In genomic region chr12:89239534-89239933, GRCh38 we compare ENCODE assay signal across 17 cellular contexts.
DNase-seq lines count a peak whose midpoint lies in the region; ATAC-seq and TF ChIP-seq lines count a peak whose summit lies in the region.
"Had no signal": no experiment of that assay in that cellular context is flagged by ENCODE, and none has a peak within 500 bp of the region (broad histone marks: within the 10 kb centered on the region; RNA-seq: fewer than 3 reads in every experiment).

No MANE protein-coding gene starts in this region.

- WGBS in gastroesophageal sphincter (ENCODE audit: low coverage in 1 of 2), 2 donors: 86 to 94% methylated on average over 1 to 2 of the region's 2 CpGs

- no peak for TF ChIP-seq POLR2A in gastroesophageal sphincter (IDR thresholded peaks at IDR 0.05)

- H4K20me1 ChIP-seq in KMS-11 (ENCODE audit: insufficient read depth): no peaks in the 10 kb centered on the region

- H3K36me3 ChIP-seq in KMS-11 (ENCODE audit: insufficient read depth) (no peaks in the 10 kb centered on the region), gastroesophageal sphincter (no peaks in the 10 kb centered on the region)
- H3K36me3 ChIP-seq: pancreas, sigmoid colon, tibial nerve had no signal

- intact Hi-C loops in sciatic nerve (cut with DNase I): no loop called here

- 0 out of 2 replicates have a peak overlapping the region, but pooled peaks have one; percentile 21 for H2AFZ ChIP-seq in KMS-11 (ENCODE audit: low read depth)

- H3K27ac ChIP-seq in KMS-11 (peak overlapping the region; percentile 58), gastroesophageal sphincter (peak overlapping the region in 3 of 4 donors; percentile 46 to 67 (median 61))
- H3K27ac ChIP-seq: C4-2B, pancreas, VCaP had no signal

- TF ChIP-seq EP300 in gastroesophageal sphincter (IDR thresholded peaks at IDR 0.05): no peak

- H3K9ac ChIP-seq in KMS-11: no peak overlapping the region

- no peak for TF ChIP-seq CTCF in KMS-11 (conservative IDR thresholded peaks at IDR 0.05; ENCODE audit: low read depth, low read length)
- no peak for TF ChIP-seq CTCF in gastroesophageal sphincter (IDR thresholded peaks at IDR 0.05)

- H3K4me3 ChIP-seq in KMS-11 (IDR thresholded peaks at IDR 0.05; ENCODE audit: insufficient read depth, low read depth, low read length) (no peak overlapping the region), gastroesophageal sphincter (no peak overlapping the region)
- H3K4me3 ChIP-seq: pancreas, sigmoid colon, tibial nerve had no signal

- H3K27me3 ChIP-seq in KMS-11 (ENCODE audit: insufficient read depth, low read depth) (no peaks in the 10 kb centered on the region), gastroesophageal sphincter (no peaks in the 10 kb centered on the region)
- H3K27me3 ChIP-seq: pancreas, sigmoid colon, tibial nerve had no signal

- H3K9me3 ChIP-seq in gastroesophageal sphincter: no peaks in the 10 kb centered on the region
- H3K9me3 ChIP-seq: pancreas, sigmoid colon had no signal

- H3K4me1 ChIP-seq in KMS-11 (ENCODE audit: low read depth, poor library complexity, severe bottlenecking) (peaks cover 94% of the 10 kb centered on the region), gastroesophageal sphincter (peaks cover 6 to 26% (median 8%) of the 10 kb centered on the region in 3 donors)
- H3K4me1 ChIP-seq: pancreas had no signal

- H3K4me2 ChIP-seq in KMS-11: peak overlapping the region; percentile 61

- ATAC-seq in gastroesophageal sphincter (no peak), sciatic nerve (no peak)
- ATAC-seq: activated CD8-positive, alpha-beta memory T cell treated with anti-CD3 and anti-CD28 coated beads, Interleukin-2, amount 10 ng/mL, durations not matched to agents 7 days and 5 days; stimulated activated naive CD8-positive, alpha-beta T cell treated with anti-CD3 and anti-CD28 coated beads, Interleukin-15, amount 100 ng/mL, for 72 hours had no signal

- DNase-seq in DMS79 treated with DMSO at 0.1 percent for 48 hours (lab: John Stamatoyannopoulos, UW) (peak; percentile 59), NCI-H2196 treated with DMSO at 0.1 percent for 48 hours (lab: John Stamatoyannopoulos, UW; ENCODE audit: unreplicated experiment) (peak; percentile 63), sciatic nerve (ENCODE audit: low spot score) (no peak), SHP77 treated with DMSO at 0.1 percent for 48 hours (lab: John Stamatoyannopoulos, UW) (no peak)
- DNase-seq in activated T-cell treated with anti-CD3 and anti-CD28 coated beads, Interleukin-2, amount 50 U/mL, for 48 hours: no peak
- DNase-seq: activated CD4-positive, alpha-beta T cell treated with anti-CD3 and anti-CD28 coated beads, Interleukin-2, amount 10 ng/mL, durations not matched to agents 24 days and 14 days; activated CD8-positive, alpha-beta memory T cell treated with anti-CD3 and anti-CD28 coated beads, Interleukin-2, amount 10 ng/mL, durations not matched to agents 7 days and 5 days; NCI-H2081 treated with DMSO at 0.1 percent for 48 hours; NCI-H526 treated with DMSO at 0.1 percent for 48 hours; pancreas; sigmoid colon; stimulated activated naive CD8-positive, alpha-beta T cell treated with anti-CD3 and anti-CD28 coated beads, Interleukin-15, amount 100 ng/mL, for 72 hours had no signal

- H3K79me2 ChIP-seq in KMS-11 (ENCODE audit: insufficient read depth, low read depth): no peaks in the 10 kb centered on the region

Comparison
In these comparisons a context has a peak if more than half of its experiments do, and no peak if none do; other contexts are left out.
1. DNase-seq: peak in DMS79 treated with DMSO at 0.1 percent for 48 hours (single experiment) and NCI-H2196 treated with DMSO at 0.1 percent for 48 hours (single experiment); none in activated T-cell treated with anti-CD3 and anti-CD28 coated beads, Interleukin-2, amount 50 U/mL, for 48 hours (0 of 2), sciatic nerve (single experiment) and SHP77 treated with DMSO at 0.1 percent for 48 hours (single experiment).